30 cellular contexts compared by ENCODE assay signal in the genomic region with DNA sequence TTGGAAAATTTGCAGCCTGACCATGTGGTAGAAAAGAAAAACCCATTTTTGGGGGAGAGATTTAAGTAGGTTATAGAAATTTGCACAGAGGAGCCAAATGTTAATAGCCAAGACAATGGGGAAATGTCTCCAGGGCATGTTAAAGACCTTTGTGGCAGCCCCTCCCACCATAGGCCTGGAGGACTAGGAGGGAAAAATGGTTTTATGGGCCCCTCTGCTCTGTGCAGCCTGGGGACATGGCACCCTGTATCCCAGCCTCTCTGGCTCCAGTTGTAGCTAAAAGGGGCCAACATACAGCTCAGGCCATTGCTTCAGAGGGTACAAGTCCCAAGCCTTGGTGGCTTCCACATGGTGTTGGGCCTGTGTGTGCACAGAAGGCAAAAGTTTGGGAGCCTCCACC.
DNase-seq lines count a peak whose midpoint lies in the region; ATAC-seq, FAIRE-seq and TF ChIP-seq lines count a peak whose summit lies in the region.
"Had no signal": no experiment of that assay in that cellular context is flagged by ENCODE, and none has a peak within 500 bp of the region (broad histone marks: within the 10 kb centered on the region; RNA-seq: fewer than 3 reads in every experiment).

No MANE protein-coding gene starts in this region.

- H3K36me3 ChIP-seq in HEK293 (ENCODE audit: control insufficient read depth in 2 of 2, insufficient read depth in 1 of 2, low read length in 2 of 2) = no peaks in the 10 kb centered on the region
- H3K36me3 ChIP-seq: BE2C had no signal

- no peaks in the 10 kb centered on the region for H3K4me1 ChIP-seq in A549
- H3K4me1 ChIP-seq in HEK293 (ENCODE audit: control insufficient read depth, insufficient read depth, low read length) = no peaks in the 10 kb centered on the region
- H3K4me1 ChIP-seq: BE2C, Caco-2 had no signal

- TF ChIP-seq EP300 in A549 (IDR thresholded peaks at IDR 0.05) = no peak

- TF ChIP-seq CTCF in A549 (IDR thresholded peaks at IDR 0.05) (no peak), HEK293 (tag by site-specific recombination; IDR thresholded peaks at IDR 0.05) (no peak)

- POLR2A ChIA-PET in A549 (lab: Yijun Ruan, JAX) = interaction anchor here (0.6 kb wide), 1 partner anchor 325 kb away, joined by 4 read pairs; no protein-coding TSS in a partner anchor
- POLR2A ChIA-PET in HEK293 (lab: Yijun Ruan, JAX) = no interaction called here

- no peak overlapping the region for H3K4me3 ChIP-seq in A549
- H3K4me3 ChIP-seq in HEK293 (ENCODE audit: low read depth, low read length) = no peak overlapping the region
- H3K4me3 ChIP-seq: BLaER1 had no signal

- FAIRE-seq in A549 (lab: Jason Lieb, UNC) = no peak
- FAIRE-seq in HTR-8/SVneo (lab: Jason Lieb, UNC) = no peak
- FAIRE-seq: A204.1, D721Med had no signal

- no peak for ATAC-seq in A549
- ATAC-seq: CD8-positive, alpha-beta T cell had no signal

- TF ChIP-seq RAD21 in A549 (conservative IDR thresholded peaks at IDR 0.05 in 1 of 2, IDR thresholded peaks at IDR 0.05 in 1 of 2) = no peak

- no peak for TF ChIP-seq POLR2A in A549 (IDR thresholded peaks at IDR 0.05; ENCODE audit: low read length)

- no peak for DNase-seq in A549 (ENCODE audit: low read depth in 1 of 2, low spot score in 1 of 2)
- no peak for DNase-seq in ecto neural progenitor cell (ENCODE audit: low spot score)
- DNase-seq in HTR-8/SVneo (ENCODE audit: insufficient read length, low spot score) = no peak
- DNase-seq: 8988T; ACHN; AML-193; BE2C; C1 segment of cervical spinal cord; Caco-2; Calu3; CD4-positive, alpha-beta memory T cell; CD4-positive, alpha-beta T cell; CD4-positive, CD25-positive, alpha-beta regulatory T cell; CD8-positive, alpha-beta memory T cell; CD8-positive, alpha-beta T cell; COR-L47; DMS 273 treated with DMSO at 0.1 percent for 48 hours; DMS153; DMS53; DMS79; DMS79 treated with DMSO at 0.1 percent for 48 hours; DND-41; EL had no signal

- H3K27ac ChIP-seq in A549 = no peak overlapping the region
- no peak overlapping the region for H3K27ac ChIP-seq in HEK293 (ENCODE audit: extremely low read depth, low read depth, low read length)
- H3K27ac ChIP-seq: 22Rv1; BLaER1; BLaER1 treated with 17β-estradiol and CSF1 and Interleukin-3, amounts not matched to agents 10 nM and 100 nM; C4-2B had no signal

- no peak overlapping the region for H3K4me2 ChIP-seq in A549
- H3K4me2 ChIP-seq: BLaER1; BLaER1 treated with 17β-estradiol and CSF1 and Interleukin-3, amounts not matched to agents 10 nM and 100 nM had no signal

- CTCF ChIA-PET in A549 (lab: Yijun Ruan, JAX) = no interaction called here
- CTCF ChIA-PET in HEK293 (lab: Yijun Ruan, JAX) = no interaction called here

- H3K9me3 ChIP-seq in A549 (peaks cover 24% of the 10 kb centered on the region), HEK293 (ENCODE audit: control insufficient read depth, insufficient read depth, low read depth, low read length) (no peaks in the 10 kb centered on the region)
- H3K9me3 ChIP-seq: BE2C had no signal

TF ChIP-seq in A549, 52 proteins besides CTCF, POLR2A, EP300 and RAD21:
- TF ChIP-seq ZFP36 (IDR thresholded peaks at IDR 0.05; ENCODE audit: borderline replicate concordance, partially characterized antibody) (peak; percentile 66), TFCP2L1 (CRISPR knock-in tag; IDR thresholded peaks at IDR 0.05) (no peak)

TF ChIP-seq in HEK293, 187 proteins besides CTCF, POLR2A, EP300 and RAD21:
- TF ChIP-seq ZNF521 (tag by site-specific recombination; IDR thresholded peaks at IDR 0.05) (no peak), TRIM28 (IDR thresholded peaks at IDR 0.05; ENCODE audit: borderline replicate concordance, low read length) (peak; percentile 26; the same call in 1 of the 2 replicates), ZNF138 (tag by site-specific recombination; IDR thresholded peaks at IDR 0.05; ENCODE audit: borderline replicate concordance) (no peak), ZNF585B (tag by site-specific recombination; IDR thresholded peaks at IDR 0.05) (peak; percentile 85), ZNF530 (tag by site-specific recombination; IDR thresholded peaks at IDR 0.05; ENCODE audit: low read depth) (no peak)
TF ChIP-seq in HEK293: peak in this region for 2.
